In the genomic region with DNA sequence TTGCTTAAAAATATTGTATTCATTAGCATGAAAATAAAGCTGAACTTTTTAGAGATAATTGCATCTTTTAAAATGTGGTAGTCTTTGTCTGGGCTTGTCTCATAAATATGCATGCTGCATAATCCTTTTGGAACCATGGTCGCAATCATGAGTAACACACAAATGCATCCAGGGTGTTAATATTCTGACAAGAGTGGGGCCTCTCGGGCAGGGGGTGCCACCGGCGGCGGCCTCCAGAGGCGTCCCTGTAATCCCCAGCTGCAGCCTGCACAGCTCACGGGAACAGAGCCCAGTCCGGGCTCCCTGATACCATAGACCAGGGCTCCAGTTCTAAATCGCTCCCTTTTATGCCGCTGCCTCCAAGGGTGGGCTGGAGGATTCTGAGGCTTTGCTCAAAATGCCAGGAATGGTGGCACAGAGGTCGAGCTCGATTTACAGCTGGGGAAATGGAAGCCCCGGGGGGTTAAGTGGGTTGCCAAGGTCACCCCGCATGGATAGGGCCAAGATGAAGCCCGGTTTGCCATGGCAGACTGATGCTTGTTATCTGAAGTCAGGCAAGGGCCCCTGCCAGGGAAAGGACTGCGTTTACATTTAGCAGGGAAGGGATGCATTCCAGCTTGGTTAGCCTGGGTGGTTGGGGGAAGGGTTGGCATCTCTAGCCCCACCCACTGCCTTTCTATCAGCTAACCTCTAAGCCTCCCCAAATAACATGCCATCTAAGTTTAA, we compare ENCODE assay signal across 12 cellular contexts.
DNase-seq lines count a peak whose midpoint lies in the region; ATAC-seq and TF ChIP-seq lines count a peak whose summit lies in the region.
"Had no signal": no experiment of that assay in that cellular context is flagged by ENCODE, and none has a peak within 500 bp of the region (broad histone marks: within the 10 kb centered on the region; RNA-seq: fewer than 3 reads in every experiment).

No MANE protein-coding gene starts in this region.

- no peak overlapping the region for H2BK12ac ChIP-seq in H9 (ENCODE audit: insufficient read length, low read depth, low read length)

- H3K4me3 ChIP-seq in epithelial cell of esophagus (ENCODE audit: low read length) (no peak overlapping the region), left lung (no peak overlapping the region)
- H3K4me3 ChIP-seq: pancreas, thoracic aorta had no signal

- H3K9me3 Mint-ChIP-seq in H9: no peaks in the 10 kb centered on the region; a peak in 1 of 5 replicates
- H3K9me3 Mint-ChIP-seq in activated naive CD8-positive, alpha-beta T cell treated with anti-CD3 and anti-CD28 coated beads, Interleukin-2, amount 50 U/mL, for 24 hours: no peaks in the 10 kb centered on the region
- H3K9me3 Mint-ChIP-seq: activated CD4-positive, alpha-beta memory T cell treated with anti-CD3 and anti-CD28 coated beads, Interleukin-2, amount 10 ng/mL, durations not matched to agents 7 days and 5 days had no signal

- no CpG with 5 or more reads among the region's 16 CpGs for WGBS in H9 (ENCODE audit: extremely low coverage, insufficient read length, low lambda C conversion rate)

- H3K56ac ChIP-seq in H9 (ENCODE audit: insufficient read length, low read depth, low read length): no peak overlapping the region

- no peak overlapping the region for H3K9ac ChIP-seq in H9 (ENCODE audit: extremely low read depth, insufficient read length, low read length)

- H3K23me2 ChIP-seq in H9 (ENCODE audit: insufficient read length, low read depth, low read length, poor library complexity, severe bottlenecking): no peaks in the 10 kb centered on the region

- no peak overlapping the region for H2BK5ac ChIP-seq in H9 (ENCODE audit: insufficient read length, low read length)

- H3K23ac ChIP-seq in H9 (ENCODE audit: insufficient read length, low read depth, low read length): no peak overlapping the region

- no peak overlapping the region for H3K4ac ChIP-seq in H9 (ENCODE audit: low read depth, low read length)

- DNase-seq in H9 (peak; percentile 43), NCI-H1436 treated with DMSO at 0.1 percent for 48 hours (lab: John Stamatoyannopoulos, UW) (peak; percentile 77), epithelial cell of esophagus (ENCODE audit: low read depth) (peak; percentile 11), occipital lobe (lab: John Stamatoyannopoulos, UW) (peak; percentile 16), left lung (no peak), NCI-H2171 (lab: John Stamatoyannopoulos, UW) (no peak), T-helper 1 cell (no peak)
- no peak for DNase-seq in activated naive CD8-positive, alpha-beta T cell treated with anti-CD3 and anti-CD28 coated beads, Interleukin-2, amount 50 U/mL, for 24 hours
- DNase-seq: activated CD4-positive, alpha-beta memory T cell treated with anti-CD3 and anti-CD28 coated beads, Interleukin-2, amount 10 ng/mL, durations not matched to agents 7 days and 5 days; NCI-H2081 treated with DMSO at 0.1 percent for 48 hours; pancreas had no signal

- no peaks in the 10 kb centered on the region for H3K79me1 ChIP-seq in H9 (ENCODE audit: insufficient read depth, low read depth, low read length, poor library complexity, severe bottlenecking)

- H3K4me1 Mint-ChIP-seq in H9: peaks cover 21 to 57% of the 10 kb centered on the region in 2 experiments
- H3K4me1 Mint-ChIP-seq in activated naive CD8-positive, alpha-beta T cell treated with anti-CD3 and anti-CD28 coated beads, Interleukin-2, amount 50 U/mL, for 24 hours: no peaks in the 10 kb centered on the region
- H3K4me1 Mint-ChIP-seq: activated CD4-positive, alpha-beta memory T cell treated with anti-CD3 and anti-CD28 coated beads, Interleukin-2, amount 10 ng/mL, durations not matched to agents 7 days and 5 days had no signal

- no peak overlapping the region for H2BK120ac ChIP-seq in H9 (ENCODE audit: low read depth, low read length, poor library complexity, severe bottlenecking)

- H3K27ac ChIP-seq in H9 (ENCODE audit: insufficient read length, low read depth, low read length) (no peak overlapping the region), left lung (no peak overlapping the region)
- H3K27ac ChIP-seq: pancreas, thoracic aorta had no signal

- H3K27me3 ChIP-seq in H9 (ENCODE audit: insufficient read depth, low read length) (no peaks in the 10 kb centered on the region), left lung (peaks cover 0 to 13% of the 10 kb centered on the region in 2 donors)
- H3K27me3 ChIP-seq: pancreas had no signal

- no peak overlapping the region for H4K5ac ChIP-seq in H9 (ENCODE audit: insufficient read length, low read depth, low read length)

- no peak overlapping the region for H3K18ac ChIP-seq in H9 (ENCODE audit: insufficient read length, low read depth, low read length)

- H3K14ac ChIP-seq in H9 (ENCODE audit: insufficient read depth, low read length): no peak overlapping the region

- no peak overlapping the region for H3T11ph ChIP-seq in H9 (ENCODE audit: low read length)

- no peaks in the 10 kb centered on the region for H3K9me3 ChIP-seq in H9 (ENCODE audit: control insufficient read depth, low read depth, low read length)
- H3K9me3 ChIP-seq in left lung: no peaks in the 10 kb centered on the region
- H3K9me3 ChIP-seq: pancreas, thoracic aorta had no signal

- H2AK5ac ChIP-seq in H9 (ENCODE audit: insufficient read length, low read length): no peak overlapping the region

- no peak overlapping the region for H4K91ac ChIP-seq in H9 (ENCODE audit: insufficient read length, low read depth, low read length)

- no peak overlapping the region; a peak in 1 of 7 replicates for H3K27ac Mint-ChIP-seq in H9
- no peak overlapping the region for H3K27ac Mint-ChIP-seq in activated naive CD8-positive, alpha-beta T cell treated with anti-CD3 and anti-CD28 coated beads, Interleukin-2, amount 50 U/mL, for 24 hours
- H3K27ac Mint-ChIP-seq: activated CD4-positive, alpha-beta memory T cell treated with anti-CD3 and anti-CD28 coated beads, Interleukin-2, amount 10 ng/mL, durations not matched to agents 7 days and 5 days had no signal

- H2BK15ac ChIP-seq in H9 (ENCODE audit: low read depth, low read length): no peak overlapping the region

- H4K8ac ChIP-seq in H9 (replicated peaks; ENCODE audit: insufficient read length, low read depth, low read length): no peak overlapping the region

- H3K79me2 ChIP-seq in H9 (ENCODE audit: insufficient read depth, low read length): no peaks in the 10 kb centered on the region

- no peak overlapping the region for H3K4me2 ChIP-seq in H9 (ENCODE audit: insufficient read depth, insufficient read length, low read length)

- no peaks in the 10 kb centered on the region for H3K36me3 ChIP-seq in left lung
- H3K36me3 ChIP-seq: pancreas, thoracic aorta had no signal

- ATAC-seq in left lung: no peak
- ATAC-seq in activated naive CD8-positive, alpha-beta T cell treated with anti-CD3 and anti-CD28 coated beads, Interleukin-2, amount 50 U/mL, for 24 hours: no peak

- intact Hi-C loops in left lung (cut with DNase I): no loop called here

- H4K20me1 ChIP-seq in H9 (ENCODE audit: control insufficient read depth, insufficient read depth, insufficient read length): no peaks in the 10 kb centered on the region

- H3K4me3 Mint-ChIP-seq in H9: no peak overlapping the region
- H3K4me3 Mint-ChIP-seq in activated naive CD8-positive, alpha-beta T cell treated with anti-CD3 and anti-CD28 coated beads, Interleukin-2, amount 50 U/mL, for 24 hours: no peak overlapping the region
- H3K4me3 Mint-ChIP-seq: activated CD4-positive, alpha-beta memory T cell treated with anti-CD3 and anti-CD28 coated beads, Interleukin-2, amount 10 ng/mL, durations not matched to agents 7 days and 5 days had no signal

- peaks cover 10% of the 10 kb centered on the region; the same call in 1 of the 2 replicates for H3K4me1 ChIP-seq in H9 (ENCODE audit: insufficient read depth, low read length)
- H3K4me1 ChIP-seq in left lung: no peaks in the 10 kb centered on the region
- H3K4me1 ChIP-seq: pancreas had no signal

- no peak overlapping the region for H2AFZ ChIP-seq in H9 (ENCODE audit: low read length)

- no peaks in the 10 kb centered on the region for H3K36me3 Mint-ChIP-seq in H9 (ENCODE audit: insufficient read depth in 1 of 3, low read depth in 3 of 3)
- no peaks in the 10 kb centered on the region for H3K36me3 Mint-ChIP-seq in activated naive CD8-positive, alpha-beta T cell treated with anti-CD3 and anti-CD28 coated beads, Interleukin-2, amount 50 U/mL, for 24 hours (ENCODE audit: low read depth)

- no peak for TF ChIP-seq CTCF in H9 (conservative IDR thresholded peaks at IDR 0.05)
- no peak for TF ChIP-seq CTCF in epithelial cell of esophagus (IDR thresholded peaks at IDR 0.05; ENCODE audit: insufficient read depth, low read depth, low read length, missing control alignments)
- TF ChIP-seq CTCF in left lung (IDR thresholded peaks at IDR 0.05): no peak

- H2BK20ac ChIP-seq in H9 (ENCODE audit: low read depth, low read length, poor library complexity, severe bottlenecking): no peak overlapping the region

- H3K27me3 Mint-ChIP-seq in H9 (ENCODE audit: low read depth): no peaks in the 10 kb centered on the region
- H3K27me3 Mint-ChIP-seq in activated naive CD8-positive, alpha-beta T cell treated with anti-CD3 and anti-CD28 coated beads, Interleukin-2, amount 50 U/mL, for 24 hours: no peaks in the 10 kb centered on the region

Comparison
In these comparisons a context has a peak if more than half of its experiments do, and no peak if none do; other contexts are left out.
1. DNase-seq: peak in H9 (single experiment), NCI-H1436 treated with DMSO at 0.1 percent for 48 hours (single experiment), epithelial cell of esophagus (single experiment) and occipital lobe (single experiment); none in left lung (0 of 2), activated naive CD8-positive, alpha-beta T cell treated with anti-CD3 and anti-CD28 coated beads, Interleukin-2, amount 50 U/mL, for 24 hours (single experiment), NCI-H2171 (single experiment) and T-helper 1 cell (0 of 5).